In the genomic region with DNA sequence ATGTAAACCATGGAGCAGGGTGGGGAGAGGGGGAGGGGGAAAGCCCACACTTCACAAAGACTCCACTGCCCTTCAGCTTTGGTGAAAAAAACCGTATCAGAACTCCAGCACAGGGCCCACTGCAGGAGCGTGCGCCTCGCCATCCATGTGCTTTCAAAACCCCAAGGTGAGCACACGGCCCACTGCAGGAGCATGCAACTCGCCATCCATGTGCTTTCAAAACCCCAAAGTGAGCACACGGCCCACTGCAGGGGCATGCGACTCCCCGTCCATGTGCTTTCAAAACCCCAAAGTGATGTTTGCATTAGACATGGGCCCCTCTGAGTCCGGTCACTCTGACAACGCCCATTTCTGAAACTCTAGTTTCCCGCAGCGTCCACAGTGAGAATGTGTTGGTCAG, we compare ENCODE assay signal across 17 cellular contexts. TPM values are rescaled to one million over a fixed set of nuclear protein-coding genes. Genes with fewer than 3 reads are reported as not detected.
DNase-seq lines count a peak whose midpoint lies in the region; ATAC-seq, FAIRE-seq and TF ChIP-seq lines count a peak whose summit lies in the region.
"Had no signal": no experiment of that assay in that cellular context is flagged by ENCODE, and none has a peak within 500 bp of the region (broad histone marks: within the 10 kb centered on the region; RNA-seq: fewer than 3 reads in every experiment).

No MANE protein-coding gene starts in this region.

- H2AFZ ChIP-seq in Loucy (ENCODE audit: low read length): no peak overlapping the region
- no peak overlapping the region for H2AFZ ChIP-seq in GM12878 (ENCODE audit: control insufficient read depth, low read depth, low read length)
- H2AFZ ChIP-seq in neural progenitor cell (replicated peaks): no peak overlapping the region

- POLR2A ChIA-PET in GM12878 (lab: Charles Lee): no interaction called here

- H3K4me2 ChIP-seq in Loucy (ENCODE audit: low read depth, low read length, poor library complexity, severe bottlenecking) (peak overlapping the region; percentile 49), GM12878 (ENCODE audit: control insufficient read depth, insufficient read depth) (peak overlapping the region; percentile 22), neural progenitor cell (no peak overlapping the region)

- H3K27me3 ChIP-seq in Loucy (ENCODE audit: insufficient read depth, low read length, poor library complexity, severe bottlenecking): no peaks in the 10 kb centered on the region
- H3K27me3 ChIP-seq in GM12878 (replicated peaks in 1 of 2; ENCODE audit: control insufficient read depth in 2 of 2, insufficient read depth in 2 of 2, low read length in 1 of 2): no peaks in the 10 kb centered on the region
- H3K27me3 ChIP-seq in neural progenitor cell: no peaks in the 10 kb centered on the region
- H3K27me3 ChIP-seq in left ventricle myocardium inferior (ENCODE audit: low read depth): no peaks in the 10 kb centered on the region

- H3K9me2 ChIP-seq in Loucy (replicated peaks; ENCODE audit: low read depth, low read length): no peaks in the 10 kb centered on the region

- H3K4me1 Mint-ChIP-seq in neural progenitor cell: peaks cover 7% of the 10 kb centered on the region

- TF ChIP-seq CTCF in Loucy (conservative IDR thresholded peaks at IDR 0.05; ENCODE audit: low read length) (no peak), GM12878 (IDR thresholded peaks at IDR 0.05 in 2 of 3, conservative IDR thresholded peaks at IDR 0.05 in 1 of 3; ENCODE audit: control insufficient read depth in 2 of 3, extremely low read depth in 1 of 3, insufficient read depth in 1 of 3, low read depth in 3 of 3, low read length in 3 of 3) (no peak), neural progenitor cell (IDR thresholded peaks at IDR 0.05) (no peak), left ventricle myocardium inferior (IDR thresholded peaks at IDR 0.05; ENCODE audit: borderline replicate concordance) (no peak)

- peaks cover 2% of the 10 kb centered on the region for H3K27me3 Mint-ChIP-seq in neural progenitor cell (ENCODE audit: insufficient read depth, low read depth)
- H3K27me3 Mint-ChIP-seq: CD8-positive, alpha-beta memory T cell had no signal

- intact Hi-C loops in GM12878 (cut with micrococcal nuclease; ENCODE audit: unreplicated experiment) (loop anchor here (10.0 kb wide), 1 partner anchor 186 kb away; a partner anchor contains a TSS), left ventricle myocardium inferior (cut with micrococcal nuclease) (no loop called here), left ventricle myocardium superior (cut with micrococcal nuclease) (no loop called here)

- H3K79me2 ChIP-seq in Loucy (ENCODE audit: insufficient read depth, low read length): peaks cover 99% of the 10 kb centered on the region
- H3K79me2 ChIP-seq in GM12878 (ENCODE audit: control insufficient read depth, insufficient read depth, low read length): peaks cover 73% of the 10 kb centered on the region
- H3K79me2 ChIP-seq in neural progenitor cell (ENCODE audit: low read depth): peaks cover 100% of the 10 kb centered on the region

- TF ChIP-seq POLR2A in GM12878 (IDR thresholded peaks at IDR 0.05; ENCODE audit: low read depth, low read length): no peak

- peaks cover 27% of the 10 kb centered on the region for H3K36me3 Mint-ChIP-seq in neural progenitor cell

- TF ChIP-seq EP300 in GM12878 (IDR thresholded peaks at IDR 0.05; ENCODE audit: borderline replicate concordance in 1 of 2, control insufficient read depth in 1 of 2, low read depth in 2 of 2, low read length in 2 of 2): no peak

- no peaks in the 10 kb centered on the region for H3K9me3 ChIP-seq in Loucy (ENCODE audit: insufficient read depth, low read depth, low read length)
- no peaks in the 10 kb centered on the region for H3K9me3 ChIP-seq in GM12878 (replicated peaks; ENCODE audit: control insufficient read depth, insufficient read depth, low read length)
- H3K9me3 ChIP-seq in neural progenitor cell (ENCODE audit: low read depth): no peaks in the 10 kb centered on the region
- no peaks in the 10 kb centered on the region for H3K9me3 ChIP-seq in left ventricle myocardium inferior (replicated peaks)

- CTCF ChIA-PET in GM12878 (lab: Yijun Ruan, JAX): no interaction called here

- SMC1A ChIA-PET in GM12878 (lab: Charles Lee; ENCODE audit: uncharacterized antibody, unreplicated experiment): no interaction called here

- ATAC-seq in GM12878 (no peak), left ventricle myocardium superior (no peak)

- DNase-seq in GM12878 (ENCODE audit: low read depth, low spot score) (no peak), neural progenitor cell (ENCODE audit: low spot score) (no peak), left ventricle myocardium inferior (no peak), left ventricle myocardium superior (no peak)
- DNase-seq: C1 segment of cervical spinal cord; CD8-positive, alpha-beta memory T cell; DMS79; KBM-7; MV-4-11; NCI-H1417; NCI-H187 treated with DMSO at 0.1 percent for 48 hours; NCI-H2227 treated with DMSO at 0.1 percent for 48 hours; NCI-H510A treated with DMSO at 0.1 percent for 48 hours; NCI-H774; OCI-M1; Right ventricle myocardium superior had no signal

- H3F3A ChIP-seq in Loucy (ENCODE audit: low read depth) (no peaks in the 10 kb centered on the region), neural progenitor cell (ENCODE audit: low read depth) (no peaks in the 10 kb centered on the region)

- H3K9me3 Mint-ChIP-seq in neural progenitor cell: no peaks in the 10 kb centered on the region
- H3K9me3 Mint-ChIP-seq: CD8-positive, alpha-beta memory T cell had no signal

- H4K20me1 ChIP-seq in Loucy (ENCODE audit: insufficient read depth, low read length, poor library complexity, severe bottlenecking): peaks cover 89% of the 10 kb centered on the region
- peaks cover 9% of the 10 kb centered on the region; the same call in 1 of the 2 replicates for H4K20me1 ChIP-seq in GM12878 (ENCODE audit: control insufficient read depth, insufficient read depth)
- H4K20me1 ChIP-seq in neural progenitor cell (ENCODE audit: low read depth): peaks cover 95% of the 10 kb centered on the region

- H3K27ac Mint-ChIP-seq in neural progenitor cell: peak overlapping the region; percentile 11

- H3K9ac ChIP-seq in Loucy (ENCODE audit: low read depth, low read length, poor library complexity, severe bottlenecking) (peak overlapping the region; percentile 23), GM12878 (ENCODE audit: control insufficient read depth, insufficient read depth, low read length) (no peak overlapping the region), neural progenitor cell (no peak overlapping the region)

- H3K36me3 ChIP-seq in Loucy (ENCODE audit: insufficient read depth, low read length) (peaks cover 12% of the 10 kb centered on the region; the same call in 1 of the 2 replicates), GM12878 (ENCODE audit: control insufficient read depth in 2 of 2, insufficient read depth in 2 of 2, low read length in 1 of 2) (peaks cover 2 to 20% of the 10 kb centered on the region in 2 experiments), neural progenitor cell (no peaks in the 10 kb centered on the region), left ventricle myocardium inferior (peaks cover 6% of the 10 kb centered on the region)

- no peak overlapping the region for H3K4me3 Mint-ChIP-seq in neural progenitor cell

- H3K27ac ChIP-seq in GM12878 (ENCODE audit: control insufficient read depth, insufficient read depth) (no peak overlapping the region), neural progenitor cell (no peak overlapping the region), left ventricle myocardium inferior (replicated peaks) (no peak overlapping the region)

- H3K4me3 ChIP-seq in Loucy (ENCODE audit: low read length, poor library complexity, severe bottlenecking): peak overlapping the region; percentile 19
- H3K4me3 ChIP-seq in GM12878: no peak overlapping the region
- H3K4me3 ChIP-seq in neural progenitor cell: no peak overlapping the region
- no peak overlapping the region for H3K4me3 ChIP-seq in left ventricle myocardium inferior

- WGBS in GM12878 (ENCODE audit: insufficient coverage, insufficient replicate concordance, low lambda C conversion rate, missing lambda C conversion rate): 97% methylated on average over 13 of the region's 13 CpGs

- peaks cover 56% of the 10 kb centered on the region for H3K4me1 ChIP-seq in Loucy (ENCODE audit: insufficient read depth, low read length, poor library complexity, severe bottlenecking)
- H3K4me1 ChIP-seq in GM12878 (ENCODE audit: control insufficient read depth, insufficient read depth, low read length): no peaks in the 10 kb centered on the region; the same call in 1 of the 2 replicates
- no peaks in the 10 kb centered on the region for H3K4me1 ChIP-seq in neural progenitor cell
- H3K4me1 ChIP-seq in left ventricle myocardium inferior: peaks cover 41% of the 10 kb centered on the region

- RAD21 ChIA-PET in GM12878 (lab: Charles Lee; ENCODE audit: unreplicated experiment): no interaction called here

- no peak for TF ChIP-seq RAD21 in GM12878 (IDR thresholded peaks at IDR 0.05; ENCODE audit: insufficient read depth, low read depth, low read length)

- FAIRE-seq in GM12878 (lab: Jason Lieb, UNC): no peak

- in situ Hi-C loops in GM12878 (cut with MboI): no loop called here

- BruUV-seq in GM12878 (replicated peaks; lab: Mats Ljungman, UMichigan): no TSS peak

RNA-seq across cellular contexts. Expression of a gene that starts 7.8 kb away (rescaled TPM):
- total RNA-seq in GM12878 (2013; cell fraction: nucleolus; rRNA removed): 27.3 and 27.9 TPM in 2 replicates
- 84.5 and 91.4 TPM in 2 replicates for total RNA-seq in GM12878 (2014; rRNA removed)
- total RNA-seq in GM12878 (2014; rRNA removed; fragmentation: Illumina TruSeq; extraction: Trizol): 111 and 122 TPM in 2 replicates
- 178 and 181 TPM in 2 replicates for total RNA-seq in GM12878 (2021)
- 87.5 TPM for polyA plus RNA-seq in GM12878 (2011; ENCODE audit: low read depth)
- polyA plus RNA-seq in GM12878 (2011; rRNA removed): 172 and 173 TPM in 2 replicates
- 148 and 157 TPM in 2 replicates for polyA plus RNA-seq in GM12878 (2011; cell fraction: cytosol; rRNA removed)
- polyA plus RNA-seq in GM12878 (2011; cell fraction: nucleus; rRNA removed): 64.9 and 77.2 TPM in 2 replicates
- polyA plus RNA-seq in GM12878 (2012): 106 and 119 TPM in 2 replicates
- 18.0 and 62.9 TPM in 2 replicates for polyA plus RNA-seq in GM12878 (2014; fragmentation: Illumina TruSeq; extraction: Trizol)
- polyA plus RNA-seq in GM12878 (2014; fragmentation: Nextera tagmentation; extraction: Ambion mirVana): 100 to 1,000 TPM in 1 of 2 experiments, 10 to 100 TPM in 1; 38.4 to 132 TPM
- polyA plus RNA-seq in GM12878 (2014; rRNA removed): 125 and 127 TPM in 2 replicates
- polyA plus RNA-seq in GM12878 (2016; fragmentation: Nextera tagmentation; extraction: Ambion mirVana): 100 to 1,000 TPM; 307 to 329 TPM
- 45.5 and 46.6 TPM in 2 replicates for polyA minus RNA-seq in GM12878 (2011; rRNA and poly(A)+ RNA removed)
- polyA minus RNA-seq in GM12878 (2011; cell fraction: cytosol; rRNA and poly(A)+ RNA removed): 39.2 and 40.8 TPM in 2 replicates
- polyA minus RNA-seq in GM12878 (2011; cell fraction: nucleus; rRNA and poly(A)+ RNA removed): 9.4 and 17.8 TPM in 2 replicates
- 44.3 and 56.4 TPM in 2 replicates for total RNA-seq in neural progenitor cell (ENCODE audit: low replicate concordance)
- total RNA-seq in left ventricle myocardium inferior: 92.0 TPM
- 91.0 TPM for total RNA-seq in left ventricle myocardium superior

RNA-seq across cellular contexts. Expression of a gene that starts 16.1 kb away (rescaled TPM):
- total RNA-seq in GM12878 (2013; cell fraction: nucleolus; rRNA removed): 1.6 TPM in 1 of 2 replicates, not detected in the other
- total RNA-seq in GM12878 (2014; rRNA removed): 10.1 and 12.8 TPM in 2 replicates
- total RNA-seq in GM12878 (2014; rRNA removed; fragmentation: Illumina TruSeq; extraction: Trizol): 6.7 TPM in 2 replicates
- 4.9 and 5.7 TPM in 2 replicates for total RNA-seq in GM12878 (2021)
- 16.2 TPM for polyA plus RNA-seq in GM12878 (2011; ENCODE audit: low read depth)
- polyA plus RNA-seq in GM12878 (2011; rRNA removed): 0.14 TPM in 1 of 2 replicates, not detected in the other
- 0.12 and 0.20 TPM in 2 replicates for polyA plus RNA-seq in GM12878 (2011; cell fraction: cytosol; rRNA removed)
- polyA plus RNA-seq in GM12878 (2011; cell fraction: nucleus; rRNA removed): 0.10 and 0.13 TPM in 2 replicates
- 16.8 and 20.4 TPM in 2 replicates for polyA plus RNA-seq in GM12878 (2012)
- 7.0 and 7.7 TPM in 2 replicates for polyA plus RNA-seq in GM12878 (2014; fragmentation: Illumina TruSeq; extraction: Trizol)
- 1 to 10 TPM in 1 of 2 experiments, under 1 TPM in 1; 0.97 to 2.1 TPM for polyA plus RNA-seq in GM12878 (2014; fragmentation: Nextera tagmentation; extraction: Ambion mirVana)
- 13.4 and 14.0 TPM in 2 replicates for polyA plus RNA-seq in GM12878 (2014; rRNA removed)
- polyA plus RNA-seq in GM12878 (2016; fragmentation: Nextera tagmentation; extraction: Ambion mirVana): 1 to 10 TPM; 6.9 to 9.1 TPM
- not detected in 2 replicates for polyA minus RNA-seq in GM12878 (2011; rRNA and poly(A)+ RNA removed)
- not detected in 2 replicates for polyA minus RNA-seq in GM12878 (2011; cell fraction: cytosol; rRNA and poly(A)+ RNA removed)
- polyA minus RNA-seq in GM12878 (2011; cell fraction: nucleus; rRNA and poly(A)+ RNA removed): 0.60 TPM in 1 of 2 replicates, not detected in the other
- total RNA-seq in neural progenitor cell (ENCODE audit: low replicate concordance): 1.7 TPM in 1 of 2 replicates, not detected in the other
- total RNA-seq in left ventricle myocardium inferior: 12.2 TPM
- 14.5 TPM for total RNA-seq in left ventricle myocardium superior

RNA-seq across cellular contexts. Expression of a gene that starts 29.1 kb away (rescaled TPM):
- 51.8 and 53.7 TPM in 2 replicates for total RNA-seq in GM12878 (2013; cell fraction: nucleolus; rRNA removed)
- 36.7 and 40.2 TPM in 2 replicates for total RNA-seq in GM12878 (2014; rRNA removed)
- 12.3 TPM in 2 replicates for total RNA-seq in GM12878 (2014; rRNA removed; fragmentation: Illumina TruSeq; extraction: Trizol)
- total RNA-seq in GM12878 (2021): 41.0 and 42.5 TPM in 2 replicates
- polyA plus RNA-seq in GM12878 (2011; ENCODE audit: low read depth): 9.6 TPM
- 9.4 and 17.3 TPM in 2 replicates for polyA plus RNA-seq in GM12878 (2011; rRNA removed)
- polyA plus RNA-seq in GM12878 (2011; cell fraction: cytosol; rRNA removed): 36.4 and 51.0 TPM in 2 replicates
- 60.7 and 67.9 TPM in 2 replicates for polyA plus RNA-seq in GM12878 (2011; cell fraction: nucleus; rRNA removed)
- polyA plus RNA-seq in GM12878 (2012): 30.5 and 32.0 TPM in 2 replicates
- 1.2 and 5.9 TPM in 2 replicates for polyA plus RNA-seq in GM12878 (2014; fragmentation: Illumina TruSeq; extraction: Trizol)
- polyA plus RNA-seq in GM12878 (2014; fragmentation: Nextera tagmentation; extraction: Ambion mirVana): 1 to 10 TPM in 1 of 2 experiments, under 1 TPM in 1; 0.69 to 2.7 TPM
- polyA plus RNA-seq in GM12878 (2014; rRNA removed): 42.5 and 44.3 TPM in 2 replicates
- 10 to 100 TPM in 1 of 2 experiments, 1 to 10 TPM in 1; 3.6 to 23.1 TPM for polyA plus RNA-seq in GM12878 (2016; fragmentation: Nextera tagmentation; extraction: Ambion mirVana)
- polyA minus RNA-seq in GM12878 (2011; rRNA and poly(A)+ RNA removed): 16.0 and 36.0 TPM in 2 replicates
- 8.4 and 17.6 TPM in 2 replicates for polyA minus RNA-seq in GM12878 (2011; cell fraction: cytosol; rRNA and poly(A)+ RNA removed)
- polyA minus RNA-seq in GM12878 (2011; cell fraction: nucleus; rRNA and poly(A)+ RNA removed): 17.9 and 22.3 TPM in 2 replicates
- 5.8 and 22.3 TPM in 2 replicates for total RNA-seq in neural progenitor cell (ENCODE audit: low replicate concordance)
- 27.4 TPM for total RNA-seq in left ventricle myocardium inferior
- total RNA-seq in left ventricle myocardium superior: 28.9 TPM

RNA-seq across cellular contexts. Expression of a gene that starts 53.6 kb away (rescaled TPM):
- 72.0 and 72.3 TPM in 2 replicates for total RNA-seq in GM12878 (2013; cell fraction: nucleolus; rRNA removed)
- total RNA-seq in GM12878 (2014; rRNA removed) (56.0 and 59.3 TPM in 2 replicates), GM12878 (2014; rRNA removed; fragmentation: Illumina TruSeq; extraction: Trizol) (33.3 and 36.8 TPM in 2 replicates), GM12878 (2021) (38.7 and 41.2 TPM in 2 replicates), neural progenitor cell (ENCODE audit: low replicate concordance) (22.9 and 39.4 TPM in 2 replicates), left ventricle myocardium inferior (22.8 TPM), left ventricle myocardium superior (23.4 TPM)
- 22.8 TPM for polyA plus RNA-seq in GM12878 (2011; ENCODE audit: low read depth)
- polyA plus RNA-seq in GM12878 (2011; rRNA removed) (25.5 and 37.0 TPM in 2 replicates), GM12878 (2014; fragmentation: Illumina TruSeq; extraction: Trizol) (25.7 and 39.1 TPM in 2 replicates), GM12878 (2014; fragmentation: Nextera tagmentation; extraction: Ambion mirVana) (1 to 10 TPM; 7.2 to 9.1 TPM), GM12878 (2014; rRNA removed) (44.8 and 47.4 TPM in 2 replicates), GM12878 (2016; fragmentation: Nextera tagmentation; extraction: Ambion mirVana) (10 to 100 TPM; 37.2 to 38.3 TPM)
- polyA plus RNA-seq in GM12878 (2011; cell fraction: cytosol; rRNA removed): 34.9 TPM in 2 replicates
- polyA plus RNA-seq in GM12878 (2011; cell fraction: nucleus; rRNA removed): 46.3 and 49.5 TPM in 2 replicates
- polyA plus RNA-seq in GM12878 (2012): 24.1 and 28.4 TPM in 2 replicates
- polyA minus RNA-seq in GM12878 (2011; rRNA and poly(A)+ RNA removed): 21.6 and 25.1 TPM in 2 replicates
- 7.3 and 8.6 TPM in 2 replicates for polyA minus RNA-seq in GM12878 (2011; cell fraction: cytosol; rRNA and poly(A)+ RNA removed)
- polyA minus RNA-seq in GM12878 (2011; cell fraction: nucleus; rRNA and poly(A)+ RNA removed): 26.8 and 44.3 TPM in 2 replicates
